Comparison of ENCODE assay signal across 23 cellular contexts in the genomic region with DNA sequence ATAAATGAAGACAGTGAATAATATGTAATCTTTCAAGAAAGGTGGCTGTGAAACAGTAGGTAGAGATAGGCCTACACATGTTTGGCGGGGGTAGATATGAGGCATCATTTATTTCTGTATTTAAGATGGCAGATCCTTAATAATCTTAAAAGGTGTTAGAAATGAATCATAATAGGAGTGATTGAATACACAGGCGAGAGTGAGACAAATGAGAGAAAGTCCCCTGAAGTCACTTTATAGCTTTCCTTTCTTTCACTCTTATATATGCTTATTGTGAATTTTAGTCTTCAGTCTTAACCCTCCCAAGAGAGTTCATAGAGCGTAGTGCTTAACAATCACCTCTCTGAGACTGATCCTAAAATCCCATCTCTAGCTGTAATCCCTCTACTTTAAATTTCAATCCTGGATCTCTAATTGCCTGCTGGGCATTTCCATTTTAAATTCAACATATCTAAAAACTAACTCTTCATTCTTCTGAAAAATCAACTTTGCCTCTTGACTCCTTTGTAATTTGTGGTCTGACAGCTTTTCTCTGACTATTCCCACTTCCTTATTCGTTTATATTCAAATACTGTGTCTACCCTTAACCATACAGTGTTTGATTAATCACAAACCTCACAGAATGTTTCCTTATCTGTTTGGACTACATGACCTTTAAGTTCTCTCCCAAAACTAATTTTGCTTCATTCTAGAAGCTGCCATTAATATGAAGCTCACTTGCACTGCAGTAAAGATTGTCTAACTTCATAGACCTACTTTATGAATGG.
"Had no signal": no experiment of that assay in that cellular context is flagged by ENCODE, and none has a peak within 500 bp of the region (broad histone marks: within the 10 kb centered on the region; RNA-seq: fewer than 3 reads in every experiment).

No MANE protein-coding gene starts in this region.

- H3K27me3 ChIP-seq: brain microvascular endothelial cell, cardiac muscle cell, Peyer's patch, SJSA1 had no signal

- H3K9me3 ChIP-seq: Peyer's patch, SJSA1 had no signal

- H3K27ac ChIP-seq: brain microvascular endothelial cell, cardiac muscle cell, Peyer's patch, RWPE1, SJSA1 had no signal

- ATAC-seq: activated CD8-positive, alpha-beta memory T cell treated with anti-CD3 and anti-CD28 coated beads, Interleukin-2, amount 10 ng/mL, durations not matched to agents 7 days and 5 days; SK-N-SH treated with all-trans-retinoic acid at 6 μM for 48 hours; WTC11 had no signal

- H3K4me3 ChIP-seq: cardiac muscle cell, Peyer's patch, SJSA1 had no signal

- DNase-seq: activated CD4-positive, alpha-beta T cell treated with anti-CD3 and anti-CD28 coated beads for 48 hours; activated CD4-positive, alpha-beta T cell treated with anti-CD3 and anti-CD28 coated beads, Interleukin-2, amount 50 U/mL, for 4 hours; activated CD4-positive, CD25-positive, alpha-beta regulatory T cell treated with anti-CD3 and anti-CD28 coated beads, Interleukin-2, amount 50 U/mL, for 72 hours; activated CD8-positive, alpha-beta memory T cell treated with anti-CD3 and anti-CD28 coated beads, Interleukin-2, amount 10 ng/mL, durations not matched to agents 7 days and 5 days; activated effector memory CD4-positive, alpha-beta T cell treated with Interleukin-2 at 50 U/mL for 16 hours; activated naive CD4-positive, alpha-beta T cell treated with Interleukin-2 at 50 U/mL for 16 hours; activated T-cell treated with anti-CD3 and anti-CD28 coated beads, Interleukin-2, amount 50 U/mL, for 24 hours; amygdala; brain microvascular endothelial cell; KG1; NCI-H1105 treated with DMSO at 0.1 percent for 48 hours; NCI-H1436 treated with DMSO at 0.1 percent for 48 hours; NCI-H187; NCI-H2081; NCI-H774; NK-92 treated with Interleukin-12 subunit alpha and Interleukin-12 subunit beta, amount 100 ng/mL, for 24 hours; Peyer's patch; Right ventricle myocardium superior had no signal

- H3K36me3 ChIP-seq: brain microvascular endothelial cell, cardiac muscle cell, Peyer's patch, SJSA1 had no signal

- H3K4me1 ChIP-seq: Peyer's patch, SJSA1 had no signal
